ENCODE assay signal across 19 cellular contexts in the genomic region with DNA sequence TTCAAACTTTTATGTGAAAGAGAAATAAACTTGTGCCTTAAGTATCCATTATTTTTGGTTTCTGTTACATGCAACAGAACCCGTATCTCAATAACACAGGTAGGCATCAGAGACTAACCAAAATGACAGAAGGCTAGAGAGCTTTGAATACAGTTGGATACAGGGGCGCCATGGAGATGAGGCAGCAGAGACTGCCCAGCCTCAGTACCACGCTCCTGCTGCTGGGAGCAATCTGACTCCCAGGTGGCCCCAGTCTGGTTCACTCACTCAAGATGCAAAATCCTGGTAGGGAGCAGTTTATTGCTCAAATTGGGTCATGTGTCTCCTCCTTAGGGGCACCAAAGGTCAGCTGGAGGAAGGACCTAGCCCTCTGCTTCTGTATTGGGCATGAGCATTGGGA.
DNase-seq lines count a peak whose midpoint lies in the region; ATAC-seq, FAIRE-seq and TF ChIP-seq lines count a peak whose summit lies in the region.
"Had no signal": no experiment of that assay in that cellular context is flagged by ENCODE, and none has a peak within 500 bp of the region (broad histone marks: within the 10 kb centered on the region; RNA-seq: fewer than 3 reads in every experiment).

No MANE protein-coding gene starts in this region.

- H3K79me2 ChIP-seq in H1 (ENCODE audit: control insufficient read depth in 1 of 2, insufficient read depth in 2 of 2, low read length in 2 of 2) = no peaks in the 10 kb centered on the region

- intact Hi-C loops in naive thymus-derived CD4-positive, alpha-beta T cell (cut with micrococcal nuclease) = no loop called here

- no peak overlapping the region for H3K4ac ChIP-seq in H1 (replicated peaks; ENCODE audit: insufficient read length, low read depth, low read length)

- H2BK15ac ChIP-seq in H1 (ENCODE audit: low read length) = no peak overlapping the region

- no peak overlapping the region for H3K4me2 ChIP-seq in H1 (ENCODE audit: insufficient read depth in 1 of 2, low read depth in 2 of 2, low read length in 2 of 2)
- H3K4me2 ChIP-seq: BLaER1 treated with 17β-estradiol and CSF1 and Interleukin-3, amounts not matched to agents 10 nM and 100 nM had no signal

- no peak for TF ChIP-seq RAD21 in H1 (IDR thresholded peaks at IDR 0.05 in 1 of 2, conservative IDR thresholded peaks at IDR 0.05 in 1 of 2; ENCODE audit: low read depth in 2 of 2, low read length in 2 of 2)

- no peaks in the 10 kb centered on the region for H3K4me1 ChIP-seq in H1 (replicated peaks in 1 of 4; ENCODE audit: control insufficient read depth in 3 of 4, insufficient read depth in 4 of 4, low read length in 3 of 4)
- H3K4me1 ChIP-seq in naive thymus-derived CD4-positive, alpha-beta T cell (ENCODE audit: control insufficient read depth in 2 of 2, insufficient read depth in 2 of 2, low read length in 2 of 2) = no peaks in the 10 kb centered on the region
- H3K4me1 ChIP-seq in BE2C = no peaks in the 10 kb centered on the region
- H3K4me1 ChIP-seq: BLaER1 treated with 17β-estradiol and CSF1 and Interleukin-3, amounts not matched to agents 10 nM and 100 nM had no signal

- no peak for TF ChIP-seq EP300 in H1 (IDR thresholded peaks at IDR 0.05; ENCODE audit: borderline replicate concordance in 1 of 2, low read depth in 2 of 2, low read length in 2 of 2)

- H2BK12ac ChIP-seq in H1 (ENCODE audit: low read depth, low read length) = no peak overlapping the region

- H4K8ac ChIP-seq in H1 (ENCODE audit: extremely low read depth, insufficient read depth, low read length) = no peak overlapping the region

- no peak overlapping the region for H4K91ac ChIP-seq in H1 (replicated peaks; ENCODE audit: insufficient read length, low read length)

- no peaks in the 10 kb centered on the region for H3K27me3 ChIP-seq in H1 (replicated peaks in 1 of 4; ENCODE audit: control insufficient read depth in 3 of 4, extremely low read depth in 1 of 4, insufficient read depth in 3 of 4, low read length in 3 of 4)
- no peaks in the 10 kb centered on the region for H3K27me3 ChIP-seq in brain microvascular endothelial cell (replicated peaks)
- no peaks in the 10 kb centered on the region for H3K27me3 ChIP-seq in naive thymus-derived CD4-positive, alpha-beta T cell (ENCODE audit: control insufficient read depth in 2 of 2, insufficient read depth in 2 of 2, low read length in 2 of 2)
- H3K27me3 ChIP-seq in BE2C = no peaks in the 10 kb centered on the region
- H3K27me3 ChIP-seq: BLaER1 treated with 17β-estradiol and CSF1 and Interleukin-3, amounts not matched to agents 10 nM and 100 nM had no signal

- FAIRE-seq in H1 (lab: Jason Lieb, UNC) = no peak
- FAIRE-seq: G401.6, GM12891, GM19239 had no signal

- no peak overlapping the region for H3K4me3 Mint-ChIP-seq in mesothelial cell of epicardium
- H3K4me3 Mint-ChIP-seq in naive thymus-derived CD4-positive, alpha-beta T cell = no peak overlapping the region
- H3K4me3 Mint-ChIP-seq: CD8-positive, alpha-beta T cell; HFFc6 had no signal

- H3K36me3 ChIP-seq in H1 (ENCODE audit: control insufficient read depth in 2 of 4, insufficient read depth in 4 of 4, low read length in 3 of 4) = no peaks in the 10 kb centered on the region
- no peaks in the 10 kb centered on the region for H3K36me3 ChIP-seq in brain microvascular endothelial cell (replicated peaks)
- no peaks in the 10 kb centered on the region for H3K36me3 ChIP-seq in naive thymus-derived CD4-positive, alpha-beta T cell (ENCODE audit: control insufficient read depth in 2 of 3, insufficient read depth in 3 of 3, low read length in 3 of 3)
- H3K36me3 ChIP-seq in BE2C = no peaks in the 10 kb centered on the region
- H3K36me3 ChIP-seq: BLaER1 treated with 17β-estradiol and CSF1 and Interleukin-3, amounts not matched to agents 10 nM and 100 nM had no signal

- peak overlapping the region; percentile 56 for H3K27ac Mint-ChIP-seq in mesothelial cell of epicardium
- no peak overlapping the region for H3K27ac Mint-ChIP-seq in naive thymus-derived CD4-positive, alpha-beta T cell
- H3K27ac Mint-ChIP-seq: CD8-positive, alpha-beta T cell; HFFc6 had no signal

- H2AK5ac ChIP-seq in H1 (ENCODE audit: low read depth, low read length) = no peak overlapping the region

- no peaks in the 10 kb centered on the region for H4K20me1 ChIP-seq in H1 (replicated peaks in 1 of 2; ENCODE audit: control insufficient read depth in 1 of 2, insufficient read depth in 2 of 2, low read length in 2 of 2)
- H4K20me1 ChIP-seq: BLaER1 treated with 17β-estradiol and CSF1 and Interleukin-3, amounts not matched to agents 10 nM and 100 nM had no signal

- no peak for ATAC-seq in naive thymus-derived CD4-positive, alpha-beta T cell
- ATAC-seq: CD8-positive, alpha-beta T cell; HCT116 had no signal

- no peaks in the 10 kb centered on the region for H3K9me3 ChIP-seq in H1 (ENCODE audit: insufficient read depth in 2 of 2, low read depth in 1 of 2, low read length in 1 of 2)
- no peaks in the 10 kb centered on the region for H3K9me3 ChIP-seq in naive thymus-derived CD4-positive, alpha-beta T cell (ENCODE audit: control insufficient read depth in 2 of 3, low read length in 3 of 3)
- H3K9me3 ChIP-seq in BE2C = no peaks in the 10 kb centered on the region

- H3K4me3 ChIP-seq in H1 (ENCODE audit: extremely low read depth in 1 of 4, insufficient read depth in 2 of 4, low read depth in 3 of 4, low read length in 4 of 4) = no peak overlapping the region
- H3K4me3 ChIP-seq in brain microvascular endothelial cell (ENCODE audit: low read depth, low read length) = no peak overlapping the region
- H3K4me3 ChIP-seq in naive thymus-derived CD4-positive, alpha-beta T cell (ENCODE audit: low read length) = no peak overlapping the region
- no peak overlapping the region for H3K4me3 ChIP-seq in BE2C (ENCODE audit: low read depth, low read length)
- H3K4me3 ChIP-seq: BLaER1 treated with 17β-estradiol and CSF1 and Interleukin-3, amounts not matched to agents 10 nM and 100 nM; GM23248 had no signal

- H3K27me3 Mint-ChIP-seq in mesothelial cell of epicardium (ENCODE audit: low read depth) = no peaks in the 10 kb centered on the region
- H3K27me3 Mint-ChIP-seq in naive thymus-derived CD4-positive, alpha-beta T cell = peaks cover 6 to 15% (median 11%) of the 10 kb centered on the region in 5 donors

- WGBS in H1 (ENCODE audit: extremely low coverage in 1 of 2, insufficient coverage in 1 of 2, insufficient read length in 1 of 2, insufficient replicate concordance in 2 of 2, low coverage in 1 of 2, low lambda C conversion rate in 2 of 2, missing lambda C conversion rate in 1 of 2), 2 experiments = 81% methylated on average over 3 of the region's 3 CpGs; no CpG with 5 or more reads in 1 of the 2 experiments

- H3K79me1 ChIP-seq in H1 (ENCODE audit: low read depth, low read length) = no peaks in the 10 kb centered on the region

- peak; percentile 23 for DNase-seq in DMS 273 (lab: John Stamatoyannopoulos, UW; ENCODE audit: unreplicated experiment)
- DNase-seq in DMS 273 treated with DMSO at 0.1 percent for 48 hours (lab: John Stamatoyannopoulos, UW) = no peak
- DNase-seq in H1 (ENCODE audit: low read depth in 1 of 2, low spot score in 2 of 2) = no peak
- DNase-seq in islet precursor cell = peak; percentile 69
- DNase-seq in mesothelial cell of epicardium (ENCODE audit: low spot score in 2 of 2, unreplicated experiment in 2 of 2) = no peak
- DNase-seq in brain microvascular endothelial cell = no peak
- no peak for DNase-seq in naive thymus-derived CD4-positive, alpha-beta T cell
- DNase-seq in BE2C = no peak
- DNase-seq: Calu3; CD8-positive, alpha-beta T cell; GM23248; H7; HFFc6 had no signal

- no peak overlapping the region for H2BK120ac ChIP-seq in H1 (replicated peaks; ENCODE audit: low read depth, low read length)

- no peak overlapping the region for H3K14ac ChIP-seq in H1 (ENCODE audit: insufficient read length)

- POLR2A ChIA-PET in H1 (lab: Charles Lee; ENCODE audit: partially characterized antibody) = interaction anchor here (1.4 kb wide), 1 partner anchor 44 kb away, joined by 4 read pairs; no protein-coding TSS in a partner anchor
- POLR2A ChIA-PET in naive thymus-derived CD4-positive, alpha-beta T cell (lab: Charles Lee) = no interaction called here

- H3K27ac ChIP-seq in H1 (ENCODE audit: low read depth, low read length) = no peak overlapping the region
- H3K27ac ChIP-seq in brain microvascular endothelial cell = no peak overlapping the region
- H3K27ac ChIP-seq in naive thymus-derived CD4-positive, alpha-beta T cell (ENCODE audit: low read depth, low read length) = no peak overlapping the region
- H3K27ac ChIP-seq: 22Rv1; BLaER1 treated with 17β-estradiol and CSF1 and Interleukin-3, amounts not matched to agents 10 nM and 100 nM; GM23248 had no signal

- H3K36me3 Mint-ChIP-seq in mesothelial cell of epicardium = no peaks in the 10 kb centered on the region
- peaks cover 0 to 5% (median 0%) of the 10 kb centered on the region in 5 donors for H3K36me3 Mint-ChIP-seq in naive thymus-derived CD4-positive, alpha-beta T cell
- H3K36me3 Mint-ChIP-seq: CD8-positive, alpha-beta T cell had no signal

- TF ChIP-seq CTCF in H1 (IDR thresholded peaks at IDR 0.05; ENCODE audit: control extremely low read depth in 1 of 3, insufficient read depth in 1 of 3, low read depth in 1 of 3, low read length in 3 of 3) = no peak
- TF ChIP-seq CTCF in mesothelial cell of epicardium (IDR thresholded peaks at IDR 0.05; ENCODE audit: unreplicated experiment) = no peak
- no peak for TF ChIP-seq CTCF in brain microvascular endothelial cell (IDR thresholded peaks at IDR 0.05; ENCODE audit: low read depth, low read length, missing control alignments)
- TF ChIP-seq CTCF in BE2C (IDR thresholded peaks at IDR 0.05; ENCODE audit: low read depth, low read length) = no peak

- H3K9me3 Mint-ChIP-seq in mesothelial cell of epicardium = peaks cover 4% of the 10 kb centered on the region
- peaks cover 0 to 4% (median 0%) of the 10 kb centered on the region in 11 donors for H3K9me3 Mint-ChIP-seq in naive thymus-derived CD4-positive, alpha-beta T cell

- H3K9ac ChIP-seq in H1 (replicated peaks in 1 of 4; ENCODE audit: extremely low read depth in 1 of 4, low read depth in 3 of 4, low read length in 3 of 4) = no peak overlapping the region
- H3K9ac ChIP-seq: BLaER1 treated with 17β-estradiol and CSF1 and Interleukin-3, amounts not matched to agents 10 nM and 100 nM; GM23248 had no signal

- H3K4me1 Mint-ChIP-seq in mesothelial cell of epicardium = peaks cover 25% of the 10 kb centered on the region
- H3K4me1 Mint-ChIP-seq in naive thymus-derived CD4-positive, alpha-beta T cell = no peaks in the 10 kb centered on the region

- TF ChIP-seq POLR2A in H1 (IDR thresholded peaks at IDR 0.05; ENCODE audit: control extremely low read depth in 1 of 2, low read depth in 2 of 2, low read length in 2 of 2) = no peak

- H3K23ac ChIP-seq in H1 (ENCODE audit: insufficient read length) = no peak overlapping the region

- H3K23me2 ChIP-seq in H1 (ENCODE audit: low read depth, low read length) = no peaks in the 10 kb centered on the region

- no peak overlapping the region for H3K18ac ChIP-seq in H1 (ENCODE audit: extremely low read depth, low read length)

- no peak overlapping the region for H4K5ac ChIP-seq in H1 (ENCODE audit: insufficient read length, low read depth, low read length)

- no peak overlapping the region for H2BK20ac ChIP-seq in H1 (ENCODE audit: low read length)

- no peak overlapping the region for H2BK5ac ChIP-seq in H1 (ENCODE audit: low read depth, low read length)

- H3K56ac ChIP-seq in H1 (replicated peaks; ENCODE audit: insufficient read length, low read depth, low read length) = no peak overlapping the region

- in situ Hi-C loops in brain microvascular endothelial cell (cut with HindIII; ENCODE audit: low pct_ligation_motif_present, low sequenced_read_pairs) = no loop called here

- CTCF ChIA-PET in H1 (lab: Charles Lee; ENCODE audit: partially characterized antibody) = interaction anchor here (1.6 kb wide), 1 partner anchor 11 kb away, joined by 6 read pairs; no protein-coding TSS in a partner anchor
- CTCF ChIA-PET in naive thymus-derived CD4-positive, alpha-beta T cell (lab: Charles Lee) = no interaction called here

- H2AFZ ChIP-seq in H1 (ENCODE audit: low read length) = 0 out of 2 replicates have a peak overlapping the region, but pooled peaks have one; percentile 33
- H2AFZ ChIP-seq: GM23248 had no signal

Comparison
In these comparisons a context has a peak if more than half of its experiments do, and no peak if none do; other contexts are left out.
1. DNase-seq: peak in DMS 273 (single experiment) and islet precursor cell (single experiment); none in DMS 273 treated with DMSO at 0.1 percent for 48 hours (single experiment), H1 (0 of 2), mesothelial cell of epicardium (0 of 2), brain microvascular endothelial cell (single experiment), naive thymus-derived CD4-positive, alpha-beta T cell (0 of 9) and BE2C (single experiment).